24 cellular contexts compared by ENCODE assay signal in genomic region chr22:21926728-21927127, GRCh38. TPM values are rescaled to one million over a fixed set of nuclear protein-coding genes. Genes with fewer than 3 reads are reported as not detected.
A peak's percentile ranks its signal among the peaks of the same experiment; 100 is the strongest.
DNase-seq lines count a peak whose midpoint lies in the region; ATAC-seq lines count a peak whose summit lies in the region.
"Had no signal": no experiment of that assay in that cellular context is flagged by ENCODE, and none has a peak within 500 bp of the region (broad histone marks: within the 10 kb centered on the region; RNA-seq: fewer than 3 reads in every experiment).

No MANE protein-coding gene starts in this region.

- DNase-seq in activated naive CD8-positive, alpha-beta T cell treated with anti-CD3 and anti-CD28 coated beads, Interleukin-2, amount 50 U/mL, for 24 hours, result no peak
- DNase-seq in activated naive CD8-positive, alpha-beta T cell treated with anti-CD3 and anti-CD28 coated beads for 36 hours, result no peak
- DNase-seq in NCI-H345 (lab: John Stamatoyannopoulos, UW), result peak; percentile 59
- DNase-seq in stimulated activated naive B cell treated with anti-CD40 and anti-IgM and Interleukin-4, amounts not matched to agents 10 μg/mL and 1 μg/mL and 100 μg/mL, for 72 hours, result no peak
- no peak for DNase-seq in activated CD4-positive, alpha-beta T cell treated with anti-CD3 and anti-CD28 coated beads for 36 hours
- DNase-seq: activated CD4-positive, alpha-beta memory T cell treated with anti-CD3 and anti-CD28 coated beads for 36 hours; activated CD4-positive, CD25-positive, alpha-beta regulatory T cell; activated effector memory CD4-positive, alpha-beta T cell treated with Interleukin-2 at 50 U/mL for 16 hours; adrenal gland; C1 segment of cervical spinal cord; heart right ventricle; naive thymus-derived CD8-positive, alpha-beta T cell; NCI-H1105 treated with DMSO at 0.1 percent for 48 hours; NCI-H2107; NCI-H774; stimulated activated CD4-positive, alpha-beta T cell treated with anti-CD3 and anti-CD28 coated beads, Interleukin-15, amount 100 ng/mL, for 24 hours; stimulated activated CD8-positive, alpha-beta memory T cell treated with anti-CD3 and anti-CD28 coated beads, Interleukin-4, amount 100 ng/mL, for 48 hours; T1000 had no signal

- H3K9me3 Mint-ChIP-seq in activated naive CD8-positive, alpha-beta T cell treated with anti-CD3 and anti-CD28 coated beads, Interleukin-2, amount 50 U/mL, for 24 hours, result no peaks in the 10 kb centered on the region
- no peaks in the 10 kb centered on the region for H3K9me3 Mint-ChIP-seq in activated naive CD8-positive, alpha-beta T cell treated with anti-CD3 and anti-CD28 coated beads for 36 hours
- no peaks in the 10 kb centered on the region for H3K9me3 Mint-ChIP-seq in dendritic cell treated with granulocyte-macrophage colony-stimulating factor and Interleukin-4, amounts not matched to agents 40 ng/mL and 50 ng/mL, for 4 days
- H3K9me3 Mint-ChIP-seq in stimulated activated naive B cell treated with anti-CD40 and anti-IgM and Interleukin-4, amounts not matched to agents 10 μg/mL and 1 μg/mL and 100 μg/mL, for 72 hours, result no peaks in the 10 kb centered on the region
- H3K9me3 Mint-ChIP-seq in activated CD4-positive, alpha-beta T cell treated with anti-CD3 and anti-CD28 coated beads for 36 hours (ENCODE audit: low read depth), result no peaks in the 10 kb centered on the region
- H3K9me3 Mint-ChIP-seq: activated CD4-positive, alpha-beta memory T cell treated with anti-CD3 and anti-CD28 coated beads for 36 hours; mesothelial cell of epicardium; naive thymus-derived CD8-positive, alpha-beta T cell had no signal

- no peaks in the 10 kb centered on the region for H3K36me3 Mint-ChIP-seq in activated naive CD8-positive, alpha-beta T cell treated with anti-CD3 and anti-CD28 coated beads, Interleukin-2, amount 50 U/mL, for 24 hours (ENCODE audit: low read depth)
- peaks cover 4% of the 10 kb centered on the region for H3K36me3 Mint-ChIP-seq in activated naive CD8-positive, alpha-beta T cell treated with anti-CD3 and anti-CD28 coated beads for 36 hours
- H3K36me3 Mint-ChIP-seq in dendritic cell treated with granulocyte-macrophage colony-stimulating factor and Interleukin-4, amounts not matched to agents 40 ng/mL and 50 ng/mL, for 4 days (ENCODE audit: low read depth), result peaks cover 100% of the 10 kb centered on the region
- H3K36me3 Mint-ChIP-seq in stimulated activated naive B cell treated with anti-CD40 and anti-IgM and Interleukin-4, amounts not matched to agents 10 μg/mL and 1 μg/mL and 100 μg/mL, for 72 hours, result peaks cover 32 to 45% of the 10 kb centered on the region in 2 donors
- peaks cover 6% of the 10 kb centered on the region for H3K36me3 Mint-ChIP-seq in activated CD4-positive, alpha-beta T cell treated with anti-CD3 and anti-CD28 coated beads for 36 hours (ENCODE audit: low read depth)

- no peaks in the 10 kb centered on the region for H3K4me1 Mint-ChIP-seq in activated naive CD8-positive, alpha-beta T cell treated with anti-CD3 and anti-CD28 coated beads, Interleukin-2, amount 50 U/mL, for 24 hours
- H3K4me1 Mint-ChIP-seq in activated naive CD8-positive, alpha-beta T cell treated with anti-CD3 and anti-CD28 coated beads for 36 hours, result no peaks in the 10 kb centered on the region
- H3K4me1 Mint-ChIP-seq in dendritic cell treated with granulocyte-macrophage colony-stimulating factor and Interleukin-4, amounts not matched to agents 40 ng/mL and 50 ng/mL, for 4 days (ENCODE audit: low read depth), result peaks cover 25% of the 10 kb centered on the region
- H3K4me1 Mint-ChIP-seq in stimulated activated naive B cell treated with anti-CD40 and anti-IgM and Interleukin-4, amounts not matched to agents 10 μg/mL and 1 μg/mL and 100 μg/mL, for 72 hours, result peaks cover 4 to 13% of the 10 kb centered on the region in 2 donors
- H3K4me1 Mint-ChIP-seq in activated CD4-positive, alpha-beta T cell treated with anti-CD3 and anti-CD28 coated beads for 36 hours, result no peaks in the 10 kb centered on the region

- POLR2A ChIA-PET in activated CD4-positive, alpha-beta T cell treated with anti-CD3 and anti-CD28 coated beads for 36 hours (lab: Charles Lee), result no interaction called here

- no peak overlapping the region for H3K4me3 Mint-ChIP-seq in activated naive CD8-positive, alpha-beta T cell treated with anti-CD3 and anti-CD28 coated beads, Interleukin-2, amount 50 U/mL, for 24 hours
- no peak overlapping the region for H3K4me3 Mint-ChIP-seq in activated naive CD8-positive, alpha-beta T cell treated with anti-CD3 and anti-CD28 coated beads for 36 hours
- no peak overlapping the region for H3K4me3 Mint-ChIP-seq in dendritic cell treated with granulocyte-macrophage colony-stimulating factor and Interleukin-4, amounts not matched to agents 40 ng/mL and 50 ng/mL, for 4 days
- H3K4me3 Mint-ChIP-seq in stimulated activated naive B cell treated with anti-CD40 and anti-IgM and Interleukin-4, amounts not matched to agents 10 μg/mL and 1 μg/mL and 100 μg/mL, for 72 hours, result no peak overlapping the region
- H3K4me3 Mint-ChIP-seq in activated CD4-positive, alpha-beta T cell treated with anti-CD3 and anti-CD28 coated beads for 36 hours, result no peak overlapping the region
- H3K4me3 Mint-ChIP-seq: activated CD4-positive, alpha-beta memory T cell treated with anti-CD3 and anti-CD28 coated beads for 36 hours; mesothelial cell of epicardium; naive thymus-derived CD8-positive, alpha-beta T cell had no signal

- CTCF ChIA-PET in activated CD4-positive, alpha-beta T cell treated with anti-CD3 and anti-CD28 coated beads for 36 hours (lab: Charles Lee), result no interaction called here

- H3K27me3 Mint-ChIP-seq in activated naive CD8-positive, alpha-beta T cell treated with anti-CD3 and anti-CD28 coated beads, Interleukin-2, amount 50 U/mL, for 24 hours, result no peaks in the 10 kb centered on the region
- no peaks in the 10 kb centered on the region for H3K27me3 Mint-ChIP-seq in activated naive CD8-positive, alpha-beta T cell treated with anti-CD3 and anti-CD28 coated beads for 36 hours
- no peaks in the 10 kb centered on the region for H3K27me3 Mint-ChIP-seq in dendritic cell treated with granulocyte-macrophage colony-stimulating factor and Interleukin-4, amounts not matched to agents 40 ng/mL and 50 ng/mL, for 4 days
- H3K27me3 Mint-ChIP-seq in stimulated activated naive B cell treated with anti-CD40 and anti-IgM and Interleukin-4, amounts not matched to agents 10 μg/mL and 1 μg/mL and 100 μg/mL, for 72 hours, result no peaks in the 10 kb centered on the region
- H3K27me3 Mint-ChIP-seq in activated CD4-positive, alpha-beta T cell treated with anti-CD3 and anti-CD28 coated beads for 36 hours, result no peaks in the 10 kb centered on the region
- H3K27me3 Mint-ChIP-seq: activated CD4-positive, alpha-beta memory T cell treated with anti-CD3 and anti-CD28 coated beads for 36 hours; naive thymus-derived CD8-positive, alpha-beta T cell had no signal

- intact Hi-C loops in dendritic cell treated with granulocyte-macrophage colony-stimulating factor and Interleukin-4, amounts not matched to agents 40 ng/mL and 50 ng/mL, for 4 days (cut with micrococcal nuclease), result no loop called here
- intact Hi-C loops in activated CD4-positive, alpha-beta T cell treated with anti-CD3 and anti-CD28 coated beads for 36 hours (cut with DNase I, micrococcal nuclease), result no loop called here

- no peak overlapping the region for H3K27ac Mint-ChIP-seq in activated naive CD8-positive, alpha-beta T cell treated with anti-CD3 and anti-CD28 coated beads, Interleukin-2, amount 50 U/mL, for 24 hours
- no peak overlapping the region for H3K27ac Mint-ChIP-seq in activated naive CD8-positive, alpha-beta T cell treated with anti-CD3 and anti-CD28 coated beads for 36 hours
- peak overlapping the region; percentile 47 for H3K27ac Mint-ChIP-seq in dendritic cell treated with granulocyte-macrophage colony-stimulating factor and Interleukin-4, amounts not matched to agents 40 ng/mL and 50 ng/mL, for 4 days
- H3K27ac Mint-ChIP-seq in stimulated activated naive B cell treated with anti-CD40 and anti-IgM and Interleukin-4, amounts not matched to agents 10 μg/mL and 1 μg/mL and 100 μg/mL, for 72 hours, result peak overlapping the region; percentile 93
- H3K27ac Mint-ChIP-seq in activated CD4-positive, alpha-beta T cell treated with anti-CD3 and anti-CD28 coated beads for 36 hours, result no peak overlapping the region
- H3K27ac Mint-ChIP-seq: activated CD4-positive, alpha-beta memory T cell treated with anti-CD3 and anti-CD28 coated beads for 36 hours; mesothelial cell of epicardium; naive thymus-derived CD8-positive, alpha-beta T cell had no signal

- peak; percentile 12 for ATAC-seq in activated naive CD8-positive, alpha-beta T cell treated with anti-CD3 and anti-CD28 coated beads, Interleukin-2, amount 50 U/mL, for 24 hours
- no peak for ATAC-seq in stimulated activated naive B cell treated with anti-CD40 and anti-IgM and Interleukin-4, amounts not matched to agents 10 μg/mL and 1 μg/mL and 100 μg/mL, for 72 hours (replicated peaks)
- ATAC-seq in activated CD4-positive, alpha-beta T cell treated with anti-CD3 and anti-CD28 coated beads for 36 hours, result no peak
- ATAC-seq in HG03342 (IDR thresholded peaks at IDR 0.05; ENCODE audit: unreplicated experiment), result no peak
- no peak for ATAC-seq in GM21619 (IDR thresholded peaks at IDR 0.05; ENCODE audit: unreplicated experiment)
- ATAC-seq: left lobe of liver; naive thymus-derived CD8-positive, alpha-beta T cell; Right ventricle myocardium inferior had no signal

RNA-seq across cellular contexts. Expression of gene PPM1F, which starts 25.9 kb away (rescaled TPM):
- 10 to 100 TPM; 31.4 to 32.9 TPM for total RNA-seq in activated naive CD8-positive, alpha-beta T cell treated with anti-CD3 and anti-CD28 coated beads for 36 hours
- total RNA-seq in activated CD4-positive, alpha-beta T cell treated with anti-CD3 and anti-CD28 coated beads for 36 hours, result 10 to 100 TPM; 23.6 to 27.7 TPM

RNA-seq across cellular contexts. Expression of gene TOP3B, which starts 55.9 kb away (rescaled TPM):
- total RNA-seq in activated naive CD8-positive, alpha-beta T cell treated with anti-CD3 and anti-CD28 coated beads for 36 hours, result 10 to 100 TPM; 31.3 to 36.7 TPM
- 10 to 100 TPM; 27.3 to 33.8 TPM for total RNA-seq in activated CD4-positive, alpha-beta T cell treated with anti-CD3 and anti-CD28 coated beads for 36 hours

RNA-seq across cellular contexts. Expression of gene MAPK1, which starts 59.3 kb away (rescaled TPM):
- 100 to 1,000 TPM in 1 of 2 experiments, 10 to 100 TPM in 1; 96.1 to 106 TPM for total RNA-seq in activated naive CD8-positive, alpha-beta T cell treated with anti-CD3 and anti-CD28 coated beads for 36 hours
- total RNA-seq in activated CD4-positive, alpha-beta T cell treated with anti-CD3 and anti-CD28 coated beads for 36 hours, result 100 to 1,000 TPM in 1 of 2 experiments, 10 to 100 TPM in 1; 91.9 to 108 TPM

Comparison
In these comparisons a context has a peak if more than half of its experiments do, and no peak if none do; other contexts are left out.
1. H3K27ac Mint-ChIP-seq: peak in dendritic cell treated with granulocyte-macrophage colony-stimulating factor and Interleukin-4, amounts not matched to agents 40 ng/mL and 50 ng/mL, for 4 days (single experiment) and stimulated activated naive B cell treated with anti-CD40 and anti-IgM and Interleukin-4, amounts not matched to agents 10 μg/mL and 1 μg/mL and 100 μg/mL, for 72 hours (single experiment); none in activated naive CD8-positive, alpha-beta T cell treated with anti-CD3 and anti-CD28 coated beads, Interleukin-2, amount 50 U/mL, for 24 hours (single experiment), activated naive CD8-positive, alpha-beta T cell treated with anti-CD3 and anti-CD28 coated beads for 36 hours (single experiment) and activated CD4-positive, alpha-beta T cell treated with anti-CD3 and anti-CD28 coated beads for 36 hours (single experiment).